8 cellular contexts compared by ENCODE assay signal in genomic region chr7:141700291-141700847, GRCh38. TPM values are rescaled to one million over a fixed set of nuclear protein-coding genes. Genes with fewer than 3 reads are reported as not detected.
DNase-seq lines count a peak whose midpoint lies in the region; ATAC-seq, FAIRE-seq and TF ChIP-seq lines count a peak whose summit lies in the region.

No MANE protein-coding gene starts in this region.

- no peaks in the 10 kb centered on the region for H3K9me3 Mint-ChIP-seq in T-helper 1 cell treated with Interleukin-12 subunit alpha and Interleukin-12 subunit beta and Interleukin-4 antibody, amounts not matched to agents 30 μg/mL and 1 μg/mL, for 36 hours
- no peaks in the 10 kb centered on the region for H3K9me3 Mint-ChIP-seq in activated CD8-positive, alpha-beta T cell treated with anti-CD3 and anti-CD28 coated beads, Interleukin-2, amount 10 ng/mL, durations not matched to agents 7 days and 5 days (ENCODE audit: insufficient read depth)

- H3K4me1 ChIP-seq in keratinocyte (ENCODE audit: control insufficient read depth, extremely low read depth, insufficient read depth, low read length) (peaks cover 10% of the 10 kb centered on the region), stomach (peaks cover 53 to 80% (median 65%) of the 10 kb centered on the region in 4 donors)

- H3K9me3 ChIP-seq in keratinocyte (ENCODE audit: control insufficient read depth, low read depth, low read length): no peaks in the 10 kb centered on the region
- H3K9me3 ChIP-seq in stomach: no peaks in the 10 kb centered on the region

- peaks cover 14% of the 10 kb centered on the region for H3K36me3 Mint-ChIP-seq in T-helper 1 cell treated with Interleukin-12 subunit alpha and Interleukin-12 subunit beta and Interleukin-4 antibody, amounts not matched to agents 30 μg/mL and 1 μg/mL, for 36 hours (ENCODE audit: low read depth)
- H3K36me3 Mint-ChIP-seq in activated CD8-positive, alpha-beta T cell treated with anti-CD3 and anti-CD28 coated beads, Interleukin-2, amount 10 ng/mL, durations not matched to agents 7 days and 5 days (ENCODE audit: low read depth): peaks cover 9% of the 10 kb centered on the region

- TF ChIP-seq CTCF in keratinocyte (optimal IDR thresholded peaks at IDR 0.05 in 1 of 3, IDR thresholded peaks at IDR 0.05 in 1 of 3, conservative IDR thresholded peaks at IDR 0.05 in 1 of 3; ENCODE audit: extremely low read depth in 1 of 3, insufficient read depth in 2 of 3, low read length in 3 of 3) (no peak), stomach (IDR thresholded peaks at IDR 0.05) (no peak), GM20000 (IDR thresholded peaks at IDR 0.05; ENCODE audit: extremely low read depth, missing control alignments) (no peak)

- CTCF ChIA-PET in activated CD8-positive, alpha-beta T cell treated with anti-CD3 and anti-CD28 coated beads, Interleukin-2, amount 10 ng/mL, durations not matched to agents 7 days and 5 days (lab: Charles Lee): interaction anchor here (1.2 to 6.5 kb wide), 4 partner anchors 14 to 46 kb away, joined by 4 to 45 read pairs (median 15); partner anchors contain the start of gene SSBP1

- 52 to 68% (median 56%) methylated on average over 5 of the region's 5 CpGs for WGBS in stomach, 5 donors

- H3K4me3 ChIP-seq in keratinocyte (ENCODE audit: control insufficient read depth in 2 of 3, extremely low read depth in 1 of 3, insufficient read depth in 2 of 3, low read depth in 1 of 3, low read length in 3 of 3): no peak overlapping the region
- peak overlapping the region; percentile 86 to 96 (median 92) for H3K4me3 ChIP-seq in stomach

- intact Hi-C loops in stomach (cut with DNase I; ENCODE audit: low total_unique reads): no loop called here

- no peaks in the 10 kb centered on the region for H3K9me1 ChIP-seq in keratinocyte (ENCODE audit: control insufficient read depth, extremely low read depth, insufficient read depth, low read length)

- no peak for TF ChIP-seq POLR2A in stomach (IDR thresholded peaks at IDR 0.05)

- ATAC-seq in activated CD8-positive, alpha-beta T cell treated with anti-CD3 and anti-CD28 coated beads, Interleukin-2, amount 10 ng/mL, durations not matched to agents 7 days and 5 days: no peak
- ATAC-seq in HG03354 (IDR thresholded peaks at IDR 0.05; ENCODE audit: poor library complexity, severe bottlenecking, unreplicated experiment): no peak

- H3K4me1 Mint-ChIP-seq in T-helper 1 cell treated with Interleukin-12 subunit alpha and Interleukin-12 subunit beta and Interleukin-4 antibody, amounts not matched to agents 30 μg/mL and 1 μg/mL, for 36 hours (ENCODE audit: low read depth): peaks cover 34% of the 10 kb centered on the region
- peaks cover 37% of the 10 kb centered on the region for H3K4me1 Mint-ChIP-seq in activated CD8-positive, alpha-beta T cell treated with anti-CD3 and anti-CD28 coated beads, Interleukin-2, amount 10 ng/mL, durations not matched to agents 7 days and 5 days (ENCODE audit: low read depth)

- H3K9ac ChIP-seq in keratinocyte (ENCODE audit: control insufficient read depth, extremely low read depth, insufficient read depth, low read length): no peak overlapping the region

- no peak for TF ChIP-seq EP300 in stomach (IDR thresholded peaks at IDR 0.05)

- peak overlapping the region; percentile 81 for H3K4me3 Mint-ChIP-seq in T-helper 1 cell treated with Interleukin-12 subunit alpha and Interleukin-12 subunit beta and Interleukin-4 antibody, amounts not matched to agents 30 μg/mL and 1 μg/mL, for 36 hours
- peak overlapping the region; percentile 81 for H3K4me3 Mint-ChIP-seq in activated CD8-positive, alpha-beta T cell treated with anti-CD3 and anti-CD28 coated beads, Interleukin-2, amount 10 ng/mL, durations not matched to agents 7 days and 5 days

- FAIRE-seq in keratinocyte (lab: Jason Lieb, UNC): no peak

- H3K27ac ChIP-seq in keratinocyte (ENCODE audit: control insufficient read depth, insufficient read depth, low read length): no peak overlapping the region
- H3K27ac ChIP-seq in stomach: peak overlapping the region; percentile 70 to 93 (median 88)

- POLR2A ChIA-PET in activated CD8-positive, alpha-beta T cell treated with anti-CD3 and anti-CD28 coated beads, Interleukin-2, amount 10 ng/mL, durations not matched to agents 7 days and 5 days (lab: Charles Lee): interaction anchor here (1.0 to 3.7 kb wide), 6 partner anchors 10 to 149 kb away, joined by 3 to 40 read pairs (median 4); partner anchors contain the start of genes AGK and SSBP1

- H3K79me2 ChIP-seq in keratinocyte (ENCODE audit: control insufficient read depth, insufficient read depth, low read length): no peaks in the 10 kb centered on the region

- H3K36me3 ChIP-seq in keratinocyte (ENCODE audit: control insufficient read depth in 2 of 2, extremely low read depth in 1 of 2, insufficient read depth in 2 of 2, low read length in 2 of 2): no peaks in the 10 kb centered on the region
- no peaks in the 10 kb centered on the region for H3K36me3 ChIP-seq in stomach

- H3K27me3 ChIP-seq in keratinocyte (ENCODE audit: control insufficient read depth, extremely low read depth, insufficient read depth, low read length): no peaks in the 10 kb centered on the region
- no peaks in the 10 kb centered on the region for H3K27me3 ChIP-seq in stomach

- no peaks in the 10 kb centered on the region for H4K20me1 ChIP-seq in keratinocyte (ENCODE audit: control insufficient read depth, extremely low read depth, insufficient read depth, low read length)

- no peak overlapping the region for H2AFZ ChIP-seq in keratinocyte (ENCODE audit: control insufficient read depth, low read length)

- DNase-seq in T-helper 1 cell: no peak
- no peak for DNase-seq in activated CD8-positive, alpha-beta T cell treated with anti-CD3 and anti-CD28 coated beads, Interleukin-2, amount 10 ng/mL, durations not matched to agents 7 days and 5 days
- no peak for DNase-seq in keratinocyte (ENCODE audit: low read depth, low spot score)
- DNase-seq in stomach: no peak
- no peak for DNase-seq in mucosa of gallbladder (ENCODE audit: low spot score)
- DNase-seq in GM20000 (ENCODE audit: low spot score): no peak

- dilution Hi-C loops in keratinocyte (cut with MboI; ENCODE audit: extremely low pct_ligation_motif_present, low sequenced_read_pairs): no loop called here

- peak overlapping the region; percentile 74 for H3K4me2 ChIP-seq in keratinocyte (ENCODE audit: control insufficient read depth, extremely low read depth, insufficient read depth, low read depth, low read length)

- peaks cover 33% of the 10 kb centered on the region for H3K27me3 Mint-ChIP-seq in T-helper 1 cell treated with Interleukin-12 subunit alpha and Interleukin-12 subunit beta and Interleukin-4 antibody, amounts not matched to agents 30 μg/mL and 1 μg/mL, for 36 hours (ENCODE audit: low read depth)
- H3K27me3 Mint-ChIP-seq in activated CD8-positive, alpha-beta T cell treated with anti-CD3 and anti-CD28 coated beads, Interleukin-2, amount 10 ng/mL, durations not matched to agents 7 days and 5 days (ENCODE audit: low read depth): peaks cover 16% of the 10 kb centered on the region

- H3K27ac Mint-ChIP-seq in T-helper 1 cell treated with Interleukin-12 subunit alpha and Interleukin-12 subunit beta and Interleukin-4 antibody, amounts not matched to agents 30 μg/mL and 1 μg/mL, for 36 hours: peak overlapping the region; percentile 76
- peak overlapping the region; percentile 59 for H3K27ac Mint-ChIP-seq in activated CD8-positive, alpha-beta T cell treated with anti-CD3 and anti-CD28 coated beads, Interleukin-2, amount 10 ng/mL, durations not matched to agents 7 days and 5 days

RNA-seq across cellular contexts. Expression of gene DENND11, which starts 1.6 kb away (rescaled TPM):
- total RNA-seq in activated CD8-positive, alpha-beta T cell treated with anti-CD3 and anti-CD28 coated beads, Interleukin-2, amount 10 ng/mL, durations not matched to agents 7 days and 5 days: 10 to 100 TPM; 22.9 to 23.3 TPM
- polyA plus RNA-seq in keratinocyte (3.3 to 5.4 TPM (median 4.7 TPM) in 3 replicates), stomach (10 to 100 TPM in 1 of 3 donors, 1 to 10 TPM in 2; 5.8 to 13.0 (median 9.5) TPM)
- polyA plus RNA-seq in keratinocyte (2011; ENCODE audit: low read depth): 2.4 TPM
- 2.1 and 2.8 TPM in 2 replicates for polyA plus RNA-seq in keratinocyte (2011; cell fraction: cytosol; rRNA removed)
- 11.5 and 13.4 TPM in 2 replicates for polyA plus RNA-seq in keratinocyte (2011; cell fraction: nucleus; rRNA removed)
- polyA plus RNA-seq in keratinocyte (2012; ENCODE audit: low replicate concordance): 3.4 and 3.9 TPM in 2 replicates
- 4.5 to 8.9 TPM (median 6.1 TPM) in 3 replicates for polyA minus RNA-seq in keratinocyte
- 2.7 TPM for polyA minus RNA-seq in keratinocyte (2011; cell fraction: cytosol; rRNA and poly(A)+ RNA removed)
- polyA minus RNA-seq in keratinocyte (2011; cell fraction: nucleus; rRNA and poly(A)+ RNA removed): 6.1 and 9.4 TPM in 2 replicates
- total RNA-seq in stomach (10 to 100 TPM; 10.5 to 80.2 (median 47.2) TPM), mucosa of gallbladder (23.0 TPM)

RNA-seq across cellular contexts. Expression of gene WEE2, which starts 7.8 kb away (rescaled TPM):
- total RNA-seq in activated CD8-positive, alpha-beta T cell treated with anti-CD3 and anti-CD28 coated beads, Interleukin-2, amount 10 ng/mL, durations not matched to agents 7 days and 5 days: not detected
- not detected in 3 replicates for polyA plus RNA-seq in keratinocyte
- polyA plus RNA-seq in keratinocyte (2011; ENCODE audit: low read depth): 0.09 TPM
- polyA plus RNA-seq in keratinocyte (2011; cell fraction: cytosol; rRNA removed): not detected in 2 replicates
- polyA plus RNA-seq in keratinocyte (2011; cell fraction: nucleus; rRNA removed): not detected in 2 replicates
- not detected in 2 replicates for polyA plus RNA-seq in keratinocyte (2012; ENCODE audit: low replicate concordance)
- not detected in 3 replicates for polyA minus RNA-seq in keratinocyte
- polyA minus RNA-seq in keratinocyte (2011; cell fraction: cytosol; rRNA and poly(A)+ RNA removed): not detected
- not detected in 2 replicates for polyA minus RNA-seq in keratinocyte (2011; cell fraction: nucleus; rRNA and poly(A)+ RNA removed)
- total RNA-seq in stomach: under 1 TPM in 1 of 5 donors, not detected in 4; 0.37 TPM
- not detected for polyA plus RNA-seq in stomach
- not detected for total RNA-seq in mucosa of gallbladder

RNA-seq across cellular contexts. Expression of gene SSBP1, which starts 37.8 kb away (rescaled TPM):
- total RNA-seq in activated CD8-positive, alpha-beta T cell treated with anti-CD3 and anti-CD28 coated beads, Interleukin-2, amount 10 ng/mL, durations not matched to agents 7 days and 5 days: 100 to 1,000 TPM; 138 to 140 TPM
- polyA plus RNA-seq in keratinocyte: 127 to 244 TPM (median 230 TPM) in 3 replicates
- polyA plus RNA-seq in keratinocyte (2011; ENCODE audit: low read depth): 49.2 TPM
- 176 and 226 TPM in 2 replicates for polyA plus RNA-seq in keratinocyte (2011; cell fraction: cytosol; rRNA removed)
- 124 and 160 TPM in 2 replicates for polyA plus RNA-seq in keratinocyte (2011; cell fraction: nucleus; rRNA removed)
- 164 and 317 TPM in 2 replicates for polyA plus RNA-seq in keratinocyte (2012; ENCODE audit: low replicate concordance)
- polyA minus RNA-seq in keratinocyte: 13.3 to 76.6 TPM (median 35.4 TPM) in 3 replicates
- polyA minus RNA-seq in keratinocyte (2011; cell fraction: cytosol; rRNA and poly(A)+ RNA removed): 50.1 TPM
- 30.2 and 53.3 TPM in 2 replicates for polyA minus RNA-seq in keratinocyte (2011; cell fraction: nucleus; rRNA and poly(A)+ RNA removed)
- 100 to 1,000 TPM in 1 of 5 donors, 10 to 100 TPM in 4; 17.4 to 145 (median 59.8) TPM for total RNA-seq in stomach
- polyA plus RNA-seq in stomach: 100 to 1,000 TPM; 169 to 207 (median 198) TPM
- 67.9 TPM for total RNA-seq in mucosa of gallbladder

Comparison
In these comparisons a context has a peak if more than half of its experiments do, and no peak if none do; other contexts are left out.
1. H3K4me3 ChIP-seq: peak in stomach (4 of 4); none in keratinocyte (0 of 3).